8 cellular contexts compared by ENCODE assay signal in genomic region chr17:27353469-27354050, GRCh38. TPM values are rescaled to one million over a fixed set of nuclear protein-coding genes. Genes with fewer than 3 reads are reported as not detected.
A peak's percentile ranks its signal among the peaks of the same experiment; 100 is the strongest.
DNase-seq lines count a peak whose midpoint lies in the region; TF ChIP-seq lines count a peak whose summit lies in the region.

No MANE protein-coding gene starts in this region.

- H3K4me3 ChIP-seq in HAP-1, result peak overlapping the region; percentile 90
- H3K4me3 ChIP-seq in osteoblast (ENCODE audit: insufficient read depth, low read length), result peak overlapping the region; percentile 82
- peak overlapping the region; percentile 65 to 69 for H3K4me3 ChIP-seq in testis

- H3K27ac ChIP-seq in osteoblast (ENCODE audit: low read depth, low read length) (peak overlapping the region; percentile 86), testis (peak overlapping the region; percentile 73 to 93)

- 1 to 3% methylated on average over 8 to 56 of the region's 57 CpGs for WGBS in testis, 2 donors

- intact Hi-C loops in testis (cut with DNase I; ENCODE audit: low total_unique reads), result loop anchor here (10.0 kb wide), 1 partner anchor 241 kb away; no protein-coding TSS in a partner anchor

- in situ Hi-C loops in HAP-1 (cut with MboI; ENCODE audit: low sequenced_read_pairs) (loop anchor here (5.0 to 25.0 kb wide), 2 partner anchors 244 to 434 kb away; no protein-coding TSS in a partner anchor), SK-MEL-5 (cut with HindIII; ENCODE audit: low pct_unique_long_range_greater_than_20kb, low sequenced_read_pairs) (no loop called here)

- peak overlapping the region; percentile 95 for H2AFZ ChIP-seq in osteoblast (ENCODE audit: low read length)

- no peaks in the 10 kb centered on the region for H4K20me1 ChIP-seq in osteoblast (ENCODE audit: insufficient read depth, low read length)

- H3K36me3 ChIP-seq in HAP-1 (replicated peaks) (peaks cover 10% of the 10 kb centered on the region; the same call in 1 of the 2 replicates), osteoblast (ENCODE audit: insufficient read depth, low read length) (no peaks in the 10 kb centered on the region), testis (ENCODE audit: low read depth, missing control alignments) (no peaks in the 10 kb centered on the region)

- no peaks in the 10 kb centered on the region for H3K79me2 ChIP-seq in osteoblast (ENCODE audit: insufficient read depth, low read length)

- TF ChIP-seq CTCF in osteoblast (IDR thresholded peaks at IDR 0.05; ENCODE audit: extremely low read depth, low read depth, low read length) (peak; percentile 71), testis (IDR thresholded peaks at IDR 0.05) (peak; percentile 97 to 98 (median 97))

- no peak for TF ChIP-seq POLR2A in testis (IDR thresholded peaks at IDR 0.05)

- no peaks in the 10 kb centered on the region for H3K27me3 ChIP-seq in HAP-1 (ENCODE audit: low read depth)
- no peaks in the 10 kb centered on the region for H3K27me3 ChIP-seq in osteoblast (ENCODE audit: insufficient read depth, low read length)
- no peaks in the 10 kb centered on the region for H3K27me3 ChIP-seq in testis

- H3K4me1 ChIP-seq in HAP-1, result peaks cover 15% of the 10 kb centered on the region
- H3K4me1 ChIP-seq in osteoblast (ENCODE audit: insufficient read depth, low read length), result peaks cover 12% of the 10 kb centered on the region
- peaks cover 6% of the 10 kb centered on the region for H3K4me1 ChIP-seq in testis

- peak overlapping the region; percentile 88 for H3K4me2 ChIP-seq in osteoblast (ENCODE audit: insufficient read depth, low read length)

- DNase-seq in GM03348 (ENCODE audit: low spot score), result peak; percentile 99
- peak; percentile 93 for DNase-seq in HAP-1 (ENCODE audit: low spot score in 2 of 2)
- peak; percentile 93 for DNase-seq in M059J (ENCODE audit: low read depth)
- DNase-seq in SK-MEL-5 (ENCODE audit: low read depth, low spot score), result peak; percentile 91
- DNase-seq in activated naive CD4-positive, alpha-beta T cell treated with anti-CD3 and anti-CD28 coated beads, Interleukin-2, amount 50 U/mL, for 16 hours, result peak; percentile 85
- peak; percentile 83 for DNase-seq in globus pallidus (ENCODE audit: low spot score)
- peak; percentile 100 for DNase-seq in osteoblast (ENCODE audit: insufficient read length, low spot score, missing footprints)
- DNase-seq in testis, result peak; percentile 88

- H3K9me3 ChIP-seq in HAP-1 (no peaks in the 10 kb centered on the region), osteoblast (ENCODE audit: low read depth, low read length) (no peaks in the 10 kb centered on the region), testis (no peaks in the 10 kb centered on the region)

RNA-seq across cellular contexts. Expression of gene WSB1, which starts 59.6 kb away (rescaled TPM):
- 30.3 and 39.4 TPM in 2 replicates for total RNA-seq in M059J (2014; rRNA removed; shearing (Covaris generic))
- total RNA-seq in SK-MEL-5 (2014; rRNA removed; shearing (Covaris generic)), result 88.0 and 95.3 TPM in 2 replicates
- polyA plus RNA-seq in SK-MEL-5 (2015; cell fraction: cytosol; rRNA removed), result 76.0 and 127 TPM in 2 replicates
- polyA plus RNA-seq in SK-MEL-5 (2015; cell fraction: nucleus; rRNA removed), result 431 and 432 TPM in 2 replicates
- 158 and 177 TPM in 2 replicates for total RNA-seq in osteoblast
- 100 to 1,000 TPM; 160 to 189 TPM for total RNA-seq in testis
- polyA plus RNA-seq in testis (ENCODE audit: insufficient read depth, low read depth, low replicate concordance), result 126 TPM

Comparison
In these comparisons a context has a peak if more than half of its experiments do, and no peak if none do; other contexts are left out.
1. Peak in every context shown above with its lines: DNase-seq, H3K4me3 ChIP-seq and H3K27ac ChIP-seq.